1 cellular context compared by ENCODE assay signal in the genomic region with DNA sequence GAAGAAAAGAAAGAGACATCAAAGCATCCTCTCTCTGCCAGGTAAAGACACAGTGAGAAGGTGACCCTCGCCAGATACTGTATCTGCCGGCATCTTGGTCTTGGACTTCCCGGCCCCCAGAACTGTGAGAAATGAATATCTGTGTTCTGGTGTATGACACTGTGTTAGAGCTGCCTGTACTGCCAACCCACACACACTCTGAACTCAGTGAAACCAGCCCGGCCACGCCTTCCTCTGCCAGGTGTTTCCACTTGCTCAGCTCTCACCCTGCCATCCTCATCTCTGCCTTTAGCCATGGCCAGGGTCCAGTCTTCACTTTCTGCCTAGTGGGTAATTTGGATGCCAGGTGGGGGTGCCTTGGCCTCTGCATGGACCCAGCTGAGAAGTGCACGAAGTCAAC.
TF ChIP-seq lines count a peak whose summit lies in the region.

No MANE protein-coding gene starts in this region.

TF ChIP-seq in GM12878, 131 proteins besides CTCF, POLR2A, EP300 and RAD21:
- TF ChIP-seq BCL11A (IDR thresholded peaks at IDR 0.05; ENCODE audit: low read depth, low read length) (no peak), TCF12 (IDR thresholded peaks at IDR 0.05; ENCODE audit: low read depth, low read length) (no peak), ZNF622 (IDR thresholded peaks at IDR 0.05) (no peak), ESRRA (IDR thresholded peaks at IDR 0.05; ENCODE audit: low read length) (no peak), JUND (IDR thresholded peaks at IDR 0.05; ENCODE audit: low read depth, low read length) (no peak), SMAD5 (IDR thresholded peaks at IDR 0.05; ENCODE audit: low read depth) (no peak), TARDBP (IDR thresholded peaks at IDR 0.05; ENCODE audit: borderline replicate concordance) (no peak), TCF3 (IDR thresholded peaks at IDR 0.05; ENCODE audit: borderline replicate concordance, insufficient read depth, low read depth, low read length) (no peak), EGR1 (IDR thresholded peaks at IDR 0.05; ENCODE audit: borderline replicate concordance in 1 of 2, low read depth in 2 of 2, low read length in 2 of 2) (no peak), DPF2 (IDR thresholded peaks at IDR 0.05) (no peak)
- TF ChIP-seq, protein P1, sequence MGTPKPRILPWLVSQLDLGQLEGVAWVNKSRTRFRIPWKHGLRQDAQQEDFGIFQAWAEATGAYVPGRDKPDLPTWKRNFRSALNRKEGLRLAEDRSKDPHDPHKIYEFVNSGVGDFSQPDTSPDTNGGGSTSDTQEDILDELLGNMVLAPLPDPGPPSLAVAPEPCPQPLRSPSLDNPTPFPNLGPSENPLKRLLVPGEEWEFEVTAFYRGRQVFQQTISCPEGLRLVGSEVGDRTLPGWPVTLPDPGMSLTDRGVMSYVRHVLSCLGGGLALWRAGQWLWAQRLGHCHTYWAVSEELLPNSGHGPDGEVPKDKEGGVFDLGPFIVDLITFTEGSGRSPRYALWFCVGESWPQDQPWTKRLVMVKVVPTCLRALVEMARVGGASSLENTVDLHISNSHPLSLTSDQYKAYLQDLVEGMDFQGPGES (IDR thresholded peaks at IDR 0.05): no peak
- TF ChIP-seq, protein P2, sequence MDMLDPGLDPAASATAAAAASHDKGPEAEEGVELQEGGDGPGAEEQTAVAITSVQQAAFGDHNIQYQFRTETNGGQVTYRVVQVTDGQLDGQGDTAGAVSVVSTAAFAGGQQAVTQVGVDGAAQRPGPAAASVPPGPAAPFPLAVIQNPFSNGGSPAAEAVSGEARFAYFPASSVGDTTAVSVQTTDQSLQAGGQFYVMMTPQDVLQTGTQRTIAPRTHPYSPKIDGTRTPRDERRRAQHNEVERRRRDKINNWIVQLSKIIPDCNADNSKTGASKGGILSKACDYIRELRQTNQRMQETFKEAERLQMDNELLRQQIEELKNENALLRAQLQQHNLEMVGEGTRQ (IDR thresholded peaks at IDR 0.05; ENCODE audit: borderline replicate concordance, low read depth, low read length): no peak
TF ChIP-seq in GM12878: peak in this region for 0.
